In the genomic region with DNA sequence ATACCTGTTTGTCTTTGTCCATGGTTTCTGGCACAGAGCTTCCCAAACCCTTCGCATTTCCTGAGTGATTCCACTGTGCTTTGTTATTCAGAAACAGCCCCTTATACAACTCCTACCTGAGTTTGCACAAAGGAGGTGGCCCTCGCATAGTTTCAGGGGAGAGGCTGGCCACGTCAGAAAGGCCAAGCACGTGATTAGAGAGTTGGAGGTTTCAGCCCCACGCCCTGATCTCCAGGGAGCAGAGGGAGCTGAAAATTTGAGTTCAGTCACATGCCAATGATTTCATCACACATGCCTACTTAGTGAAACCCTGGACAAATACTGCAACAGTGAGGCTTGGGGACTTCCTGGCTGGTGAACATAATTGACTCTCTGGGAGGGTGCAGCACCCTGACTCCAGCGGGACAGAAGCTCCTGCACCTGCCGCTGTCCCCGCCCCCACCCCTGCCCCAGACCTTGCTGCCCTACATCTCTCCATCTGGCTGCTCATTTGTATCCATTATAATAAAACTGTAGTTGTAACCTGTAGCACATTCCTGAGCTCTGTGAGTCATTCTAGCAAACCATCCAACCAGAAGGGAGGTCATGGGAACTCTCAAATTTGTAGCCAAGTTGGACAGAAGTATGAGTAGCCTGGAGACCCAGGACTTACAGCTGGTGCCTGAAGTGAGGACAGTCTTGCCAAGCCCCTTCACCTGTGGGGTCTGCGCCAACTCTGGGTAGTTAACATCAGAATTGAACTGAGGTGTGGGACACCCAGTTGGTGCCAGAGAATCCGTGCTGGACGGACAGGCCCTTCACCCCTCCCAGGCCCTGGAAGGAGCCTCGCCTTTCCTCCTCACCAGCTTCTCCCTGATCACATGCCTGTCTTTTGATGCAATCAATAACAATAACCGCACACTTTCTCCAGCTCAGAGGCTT, we compare ENCODE assay signal across 9 cellular contexts.
DNase-seq lines count a peak whose midpoint lies in the region; ATAC-seq and TF ChIP-seq lines count a peak whose summit lies in the region.
"Had no signal": no experiment of that assay in that cellular context is flagged by ENCODE, and none has a peak within 500 bp of the region (broad histone marks: within the 10 kb centered on the region; RNA-seq: fewer than 3 reads in every experiment).

No MANE protein-coding gene starts in this region.

- no CpG with 5 or more reads among the region's 13 CpGs for WGBS in H9 (ENCODE audit: extremely low coverage, insufficient read length, low lambda C conversion rate)
- WGBS in gastroesophageal sphincter (ENCODE audit: low coverage in 1 of 2), 2 donors, result 63% methylated on average over 6 of the region's 13 CpGs; no CpG with 5 or more reads in 1 of the 2 donors

- H2BK120ac ChIP-seq in H9 (ENCODE audit: low read depth, low read length, poor library complexity, severe bottlenecking), result no peak overlapping the region

- POLR2A ChIA-PET in RWPE1 (lab: Yijun Ruan, JAX; ENCODE audit: low non-redundant PET), result no interaction called here

- H3K23me2 ChIP-seq in H9 (ENCODE audit: insufficient read length, low read depth, low read length, poor library complexity, severe bottlenecking), result no peaks in the 10 kb centered on the region

- peak overlapping the region in 1 of 3 experiments; percentile 84; a peak in 1 of 7 replicates for H3K27ac Mint-ChIP-seq in H9
- H3K27ac Mint-ChIP-seq in activated T-helper 17 cell treated with anti-CD3 and anti-CD28 coated beads, Interleukin-2, amount 50 U/mL, for 72 hours, result no peak overlapping the region

- H2BK20ac ChIP-seq in H9 (ENCODE audit: low read depth, low read length, poor library complexity, severe bottlenecking), result no peak overlapping the region

- no peak overlapping the region for H2BK5ac ChIP-seq in H9 (ENCODE audit: insufficient read length, low read length)

- peaks cover 2% of the 10 kb centered on the region for H3K27me3 Mint-ChIP-seq in H9 (ENCODE audit: low read depth)
- H3K27me3 Mint-ChIP-seq in activated T-helper 17 cell treated with anti-CD3 and anti-CD28 coated beads, Interleukin-2, amount 50 U/mL, for 72 hours, result peaks cover 16% of the 10 kb centered on the region

- no peaks in the 10 kb centered on the region for H3K36me3 Mint-ChIP-seq in H9 (ENCODE audit: insufficient read depth in 1 of 3, low read depth in 3 of 3)
- no peaks in the 10 kb centered on the region for H3K36me3 Mint-ChIP-seq in activated T-helper 17 cell treated with anti-CD3 and anti-CD28 coated beads, Interleukin-2, amount 50 U/mL, for 72 hours (ENCODE audit: low read depth)

- no peaks in the 10 kb centered on the region for H3K79me1 ChIP-seq in H9 (ENCODE audit: insufficient read depth, low read depth, low read length, poor library complexity, severe bottlenecking)

- H3K14ac ChIP-seq in H9 (ENCODE audit: insufficient read depth, low read length), result no peak overlapping the region

- no peak overlapping the region for H3K4me3 Mint-ChIP-seq in H9
- H3K4me3 Mint-ChIP-seq in activated T-helper 17 cell treated with anti-CD3 and anti-CD28 coated beads, Interleukin-2, amount 50 U/mL, for 72 hours, result no peak overlapping the region
- H3K4me3 Mint-ChIP-seq: neural crest cell had no signal

- no peaks in the 10 kb centered on the region for H4K20me1 ChIP-seq in H9 (ENCODE audit: control insufficient read depth, insufficient read depth, insufficient read length)

- H4K5ac ChIP-seq in H9 (ENCODE audit: insufficient read length, low read depth, low read length), result no peak overlapping the region

- intact Hi-C loops in gastrocnemius medialis (cut with DNase I; ENCODE audit: low total_unique reads), result no loop called here

- no peak overlapping the region for H3K23ac ChIP-seq in H9 (ENCODE audit: insufficient read length, low read depth, low read length)

- H3K4ac ChIP-seq in H9 (ENCODE audit: low read depth, low read length), result no peak overlapping the region

- no peak overlapping the region for H3K56ac ChIP-seq in H9 (ENCODE audit: insufficient read length, low read depth, low read length)

- H2AFZ ChIP-seq in H9 (ENCODE audit: low read length), result no peak overlapping the region

- no peak overlapping the region for H2AK5ac ChIP-seq in H9 (ENCODE audit: insufficient read length, low read length)

- in situ Hi-C loops in gastrocnemius medialis (cut with MboI; ENCODE audit: low sequenced_read_pairs in 4 of 4), result no loop called here

- TF ChIP-seq CTCF in H9 (conservative IDR thresholded peaks at IDR 0.05), result no peak
- TF ChIP-seq CTCF in RWPE1 (conservative IDR thresholded peaks at IDR 0.05; ENCODE audit: low read depth), result no peak
- no peak for TF ChIP-seq CTCF in gastroesophageal sphincter (IDR thresholded peaks at IDR 0.05)
- TF ChIP-seq CTCF in gastrocnemius medialis (IDR thresholded peaks at IDR 0.05 in 4 of 5, conservative IDR thresholded peaks at IDR 0.05 in 1 of 5), result no peak

- H3K18ac ChIP-seq in H9 (ENCODE audit: insufficient read length, low read depth, low read length), result peak overlapping the region; percentile 52

- DNase-seq in H9 (peak; percentile 73), RWPE1 (ENCODE audit: low spot score) (peak; percentile 96), gastrocnemius medialis (peak; percentile 67 to 79)
- DNase-seq in activated CD8-positive, alpha-beta memory T cell treated with anti-CD3 and anti-CD28 coated beads, Interleukin-2, amount 50 U/mL, for 4 hours, result no peak
- DNase-seq in activated CD4-positive, alpha-beta T cell treated with anti-CD3 and anti-CD28 coated beads for 1 hour, result no peak

- H3K9me3 ChIP-seq in H9 (ENCODE audit: control insufficient read depth, low read depth, low read length) (no peaks in the 10 kb centered on the region), gastroesophageal sphincter (no peaks in the 10 kb centered on the region), gastrocnemius medialis (no peaks in the 10 kb centered on the region)

- ATAC-seq in gastroesophageal sphincter, result peak; percentile 92
- ATAC-seq in gastrocnemius medialis, result peak; percentile 85 to 95
- no peak for ATAC-seq in activated T-helper 17 cell treated with anti-CD3 and anti-CD28 coated beads, Interleukin-2, amount 50 U/mL, for 72 hours (replicated peaks)
- ATAC-seq in GM18498 (IDR thresholded peaks at IDR 0.05; ENCODE audit: unreplicated experiment), result no peak

- H3K27me3 ChIP-seq in H9 (ENCODE audit: insufficient read depth, low read length), result no peaks in the 10 kb centered on the region
- H3K27me3 ChIP-seq in gastroesophageal sphincter, result no peaks in the 10 kb centered on the region
- no peaks in the 10 kb centered on the region for H3K27me3 ChIP-seq in gastrocnemius medialis

- H3K4me3 ChIP-seq in gastroesophageal sphincter (no peak overlapping the region), gastrocnemius medialis (no peak overlapping the region)

- H3K27ac ChIP-seq in H9 (ENCODE audit: insufficient read length, low read depth, low read length) (no peak overlapping the region), RWPE1 (peak overlapping the region; percentile 96), gastroesophageal sphincter (peak overlapping the region in 3 of 4 donors; percentile 19 to 56 (median 22)), gastrocnemius medialis (peak overlapping the region; percentile 29 to 65 (median 38))

- CTCF ChIA-PET in RWPE1 (lab: Yijun Ruan, JAX), result no interaction called here

- H3K9ac ChIP-seq in H9 (ENCODE audit: extremely low read depth, insufficient read length, low read length), result no peak overlapping the region

- H3K36me3 ChIP-seq in gastroesophageal sphincter, result no peaks in the 10 kb centered on the region
- no peaks in the 10 kb centered on the region for H3K36me3 ChIP-seq in gastrocnemius medialis

- H4K8ac ChIP-seq in H9 (replicated peaks; ENCODE audit: insufficient read length, low read depth, low read length), result no peak overlapping the region

- no peaks in the 10 kb centered on the region for H3K79me2 ChIP-seq in H9 (ENCODE audit: insufficient read depth, low read length)

- H4K91ac ChIP-seq in H9 (ENCODE audit: insufficient read length, low read depth, low read length), result no peak overlapping the region

- H3T11ph ChIP-seq in H9 (ENCODE audit: low read length), result no peak overlapping the region

- peak overlapping the region; percentile 12 for H2BK12ac ChIP-seq in H9 (ENCODE audit: insufficient read length, low read depth, low read length)

- H3K9me3 Mint-ChIP-seq in H9, result no peaks in the 10 kb centered on the region
- no peaks in the 10 kb centered on the region for H3K9me3 Mint-ChIP-seq in activated T-helper 17 cell treated with anti-CD3 and anti-CD28 coated beads, Interleukin-2, amount 50 U/mL, for 72 hours
- H3K9me3 Mint-ChIP-seq: neural crest cell had no signal

- H3K4me2 ChIP-seq in H9 (ENCODE audit: insufficient read depth, insufficient read length, low read length), result no peak overlapping the region

- H2BK15ac ChIP-seq in H9 (ENCODE audit: low read depth, low read length), result no peak overlapping the region

- peaks cover 18% of the 10 kb centered on the region in 2 experiments for H3K4me1 Mint-ChIP-seq in H9
- peaks cover 12% of the 10 kb centered on the region for H3K4me1 Mint-ChIP-seq in activated T-helper 17 cell treated with anti-CD3 and anti-CD28 coated beads, Interleukin-2, amount 50 U/mL, for 72 hours

- TF ChIP-seq EP300 in gastroesophageal sphincter (IDR thresholded peaks at IDR 0.05), result no peak

- peaks cover 4% of the 10 kb centered on the region; the same call in 1 of the 2 replicates for H3K4me1 ChIP-seq in H9 (ENCODE audit: insufficient read depth, low read length)
- H3K4me1 ChIP-seq in gastroesophageal sphincter, result peaks cover 0 to 26% (median 10%) of the 10 kb centered on the region in 3 donors
- peaks cover 4 to 20% of the 10 kb centered on the region in 2 donors for H3K4me1 ChIP-seq in gastrocnemius medialis

- no peak for TF ChIP-seq POLR2A in gastroesophageal sphincter (IDR thresholded peaks at IDR 0.05)
- no peak for TF ChIP-seq POLR2A in gastrocnemius medialis (IDR thresholded peaks at IDR 0.05)

Comparison
In these comparisons a context has a peak if more than half of its experiments do, and no peak if none do; other contexts are left out.
1. DNase-seq: peak in H9 (single experiment), RWPE1 (single experiment) and gastrocnemius medialis (2 of 2); none in activated CD8-positive, alpha-beta memory T cell treated with anti-CD3 and anti-CD28 coated beads, Interleukin-2, amount 50 U/mL, for 4 hours (single experiment) and activated CD4-positive, alpha-beta T cell treated with anti-CD3 and anti-CD28 coated beads for 1 hour (single experiment).
2. ATAC-seq: peak in gastroesophageal sphincter (single experiment) and gastrocnemius medialis (2 of 2); none in activated T-helper 17 cell treated with anti-CD3 and anti-CD28 coated beads, Interleukin-2, amount 50 U/mL, for 72 hours (single experiment) and GM18498 (single experiment).